ENCODE assay signal across 8 cellular contexts in genomic region chr2:54114936-54115283, GRCh38. TPM values are rescaled to one million over a fixed set of nuclear protein-coding genes. Genes with fewer than 3 reads are reported as not detected.
DNase-seq lines count a peak whose midpoint lies in the region; TF ChIP-seq lines count a peak whose summit lies in the region.

No MANE protein-coding gene starts in this region.

- H3K27me3 Mint-ChIP-seq in Caco-2 (ENCODE audit: insufficient read depth, unreplicated experiment): no peaks in the 10 kb centered on the region

- intact Hi-C loops in Caco-2 (cut with micrococcal nuclease; ENCODE audit: unreplicated experiment): loop anchor here (2.0 to 5.0 kb wide), 2 partner anchors 342 to 590 kb away; partner anchors contain the start of gene SPTBN1

- no peak for DNase-seq in Caco-2
- DNase-seq in MG63: no peak
- DNase-seq in osteoblast (ENCODE audit: insufficient read length, low spot score, missing footprints): no peak
- DNase-seq in ACHN: no peak
- DNase-seq in AG08396 (ENCODE audit: low spot score): no peak
- DNase-seq in NCI-H1092 (lab: John Stamatoyannopoulos, UW): no peak
- no peak for DNase-seq in HEK293T (ENCODE audit: extremely low spot score)

- peaks cover 11% of the 10 kb centered on the region for H3K36me3 Mint-ChIP-seq in Caco-2 (ENCODE audit: insufficient read depth, unreplicated experiment)

- H3K4me2 ChIP-seq in osteoblast (ENCODE audit: insufficient read depth, low read length): peak overlapping the region; percentile 90

- no peaks in the 10 kb centered on the region for H3K27me3 ChIP-seq in Caco-2 (replicated peaks; ENCODE audit: control insufficient read depth, insufficient read depth, low read length)
- H3K27me3 ChIP-seq in MG63: no peaks in the 10 kb centered on the region
- no peaks in the 10 kb centered on the region for H3K27me3 ChIP-seq in ectodermal cell (ENCODE audit: control insufficient read depth, insufficient read depth, low read length, poor library complexity, severe bottlenecking)
- H3K27me3 ChIP-seq in osteoblast (ENCODE audit: insufficient read depth, low read length): no peaks in the 10 kb centered on the region

- no peaks in the 10 kb centered on the region for H3K4me1 ChIP-seq in Caco-2
- no peaks in the 10 kb centered on the region for H3K4me1 ChIP-seq in ectodermal cell (ENCODE audit: control insufficient read depth, insufficient read depth, low read length)
- peaks cover 9% of the 10 kb centered on the region for H3K4me1 ChIP-seq in osteoblast (ENCODE audit: insufficient read depth, low read length)

- CTCF ChIA-PET in Caco-2 (lab: Charles Lee): interaction anchor here (0.6 to 2.1 kb wide), 4 partner anchors 8 to 550 kb away, joined by 5 to 8 read pairs (median 6); no protein-coding TSS in a partner anchor
- CTCF ChIA-PET in HEK293T (lab: Yijun Ruan, JAX): no interaction called here

- H3K36me3 ChIP-seq in Caco-2 (ENCODE audit: control insufficient read depth, insufficient read depth, low read length) (no peaks in the 10 kb centered on the region), MG63 (no peaks in the 10 kb centered on the region), ectodermal cell (ENCODE audit: control insufficient read depth, insufficient read depth, low read length) (no peaks in the 10 kb centered on the region), osteoblast (ENCODE audit: insufficient read depth, low read length) (no peaks in the 10 kb centered on the region)

- BruUV-seq in Caco-2 (replicated peaks; lab: Mats Ljungman, UMichigan): no TSS peak

- POLR2A ChIA-PET in Caco-2 (lab: Charles Lee) (no interaction called here), HEK293T (lab: Yijun Ruan, JAX) (interaction anchor here (1.3 kb wide), 1 partner anchor 137 kb away, joined by 3 read pairs; no protein-coding TSS in a partner anchor)

- peak overlapping the region; percentile 99 for H3K4me3 Mint-ChIP-seq in Caco-2 (ENCODE audit: unreplicated experiment)

- no peaks in the 10 kb centered on the region for H4K20me1 ChIP-seq in osteoblast (ENCODE audit: insufficient read depth, low read length)

- peak overlapping the region; percentile 100 for H2AFZ ChIP-seq in osteoblast (ENCODE audit: low read length)

- H3K4me3 ChIP-seq in Caco-2 (ENCODE audit: low read depth, low read length) (peak overlapping the region; percentile 68), MG63 (peak overlapping the region; percentile 75), ectodermal cell (ENCODE audit: insufficient read depth, low read depth, low read length) (peak overlapping the region; percentile 66), osteoblast (ENCODE audit: insufficient read depth, low read length) (peak overlapping the region; percentile 86)

- H3K4me1 Mint-ChIP-seq in Caco-2 (ENCODE audit: low read depth, unreplicated experiment): no peaks in the 10 kb centered on the region

- no peaks in the 10 kb centered on the region for H3K79me2 ChIP-seq in osteoblast (ENCODE audit: insufficient read depth, low read length)

- H3K27ac ChIP-seq in ectodermal cell (ENCODE audit: insufficient read depth, low read depth, low read length, poor library complexity, severe bottlenecking) (no peak overlapping the region), osteoblast (ENCODE audit: low read depth, low read length) (peak overlapping the region; percentile 99)

- no peak for TF ChIP-seq CTCF in Caco-2 (IDR thresholded peaks at IDR 0.05; ENCODE audit: insufficient read depth in 1 of 2, low read depth in 1 of 2, low read length in 1 of 2, severe bottlenecking in 1 of 2, unreplicated experiment in 1 of 2)
- no peak for TF ChIP-seq CTCF in osteoblast (IDR thresholded peaks at IDR 0.05; ENCODE audit: extremely low read depth, low read depth, low read length)

- WGBS in ectodermal cell, 2 experiments: 72 to 88% methylated on average over 3 of the region's 3 CpGs

- H3K9me3 Mint-ChIP-seq in Caco-2 (ENCODE audit: unreplicated experiment): peaks cover 28% of the 10 kb centered on the region

- peaks cover 11% of the 10 kb centered on the region for H3K9me3 ChIP-seq in Caco-2
- peaks cover 6% of the 10 kb centered on the region for H3K9me3 ChIP-seq in MG63
- H3K9me3 ChIP-seq in ectodermal cell (ENCODE audit: control insufficient read depth, low read length): no peaks in the 10 kb centered on the region
- H3K9me3 ChIP-seq in osteoblast (ENCODE audit: low read depth, low read length): no peaks in the 10 kb centered on the region

- in situ Hi-C loops in ACHN (cut with HindIII; ENCODE audit: low pct_ligation_motif_present, low pct_unique_long_range_greater_than_20kb, low sequenced_read_pairs): no loop called here

- peak overlapping the region; percentile 100 for H3K27ac Mint-ChIP-seq in Caco-2 (ENCODE audit: unreplicated experiment)

TF ChIP-seq in HEK293T, 16 proteins besides CTCF, POLR2A, EP300 and RAD21:
- TF ChIP-seq LEF1 (IDR thresholded peaks at IDR 0.05; ENCODE audit: borderline replicate concordance) (no peak), ZNF384 (IDR thresholded peaks at IDR 0.05) (no peak), SUZ12 (IDR thresholded peaks at IDR 0.05) (no peak), PKNOX1 (IDR thresholded peaks at IDR 0.05) (no peak)

RNA-seq across cellular contexts. Expression of gene ACYP2, which starts 0.5 kb away (rescaled TPM):
- total RNA-seq in Caco-2 (2022) (4.1 and 5.4 TPM in 2 replicates), osteoblast (8.5 and 9.0 TPM in 2 replicates)
- 2.3 and 6.9 TPM in 2 replicates for total RNA-seq in MG63 (2014; rRNA removed; shearing (Covaris generic); ENCODE audit: low replicate concordance)
- polyA plus RNA-seq in ectodermal cell (2013, experiment 1 of 4): 12.2 TPM
- 12.1 TPM for polyA plus RNA-seq in ectodermal cell (2013, experiment 2 of 4)
- 12.7 TPM for polyA plus RNA-seq in ectodermal cell (2013, experiment 3 of 4)
- 15.2 TPM for polyA plus RNA-seq in ectodermal cell (2013, experiment 4 of 4)
